Comparison of ENCODE assay signal across 1 cellular context in the genomic region with DNA sequence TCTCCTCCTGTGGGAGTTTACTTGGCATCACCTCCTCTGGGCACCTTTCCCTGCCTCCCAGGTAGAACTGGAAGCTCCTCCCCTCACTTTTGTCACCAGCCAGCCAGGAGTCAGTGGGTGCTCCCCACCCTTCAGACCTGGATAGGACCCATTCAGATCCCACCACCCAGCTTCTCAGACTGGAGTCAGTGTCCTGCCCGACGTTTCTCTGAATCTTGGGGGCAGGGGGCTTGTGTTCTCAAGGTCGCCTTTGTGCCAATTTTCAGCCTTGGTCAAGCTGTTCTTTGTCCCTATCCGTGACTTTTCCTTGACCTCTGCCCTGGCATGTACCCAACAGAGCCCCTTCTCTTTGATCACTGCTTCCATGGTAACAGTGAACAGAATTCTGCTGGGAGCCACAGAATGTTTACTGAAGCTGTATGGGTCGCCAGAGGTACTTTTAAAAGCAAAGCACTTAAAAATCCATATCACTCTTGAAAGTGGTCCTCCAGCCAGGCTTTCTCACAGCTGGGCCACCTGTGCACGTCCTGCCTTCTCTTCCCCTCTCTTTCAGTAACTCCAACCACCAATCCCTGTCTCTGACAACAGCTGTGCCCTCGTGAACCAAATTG.
TF ChIP-seq lines count a peak whose summit lies in the region.
"Not testable (repeated sequence)": the region's sequence is repeated elsewhere in the genome, so short reads cannot be mapped to it uniquely, and the experiment has no call there.

No MANE protein-coding gene starts in this region.

TF ChIP-seq in HepG2, 621 proteins besides CTCF, POLR2A, EP300 and RAD21 (continued from another document and continues in another):
- TF ChIP-seq, protein P1, sequence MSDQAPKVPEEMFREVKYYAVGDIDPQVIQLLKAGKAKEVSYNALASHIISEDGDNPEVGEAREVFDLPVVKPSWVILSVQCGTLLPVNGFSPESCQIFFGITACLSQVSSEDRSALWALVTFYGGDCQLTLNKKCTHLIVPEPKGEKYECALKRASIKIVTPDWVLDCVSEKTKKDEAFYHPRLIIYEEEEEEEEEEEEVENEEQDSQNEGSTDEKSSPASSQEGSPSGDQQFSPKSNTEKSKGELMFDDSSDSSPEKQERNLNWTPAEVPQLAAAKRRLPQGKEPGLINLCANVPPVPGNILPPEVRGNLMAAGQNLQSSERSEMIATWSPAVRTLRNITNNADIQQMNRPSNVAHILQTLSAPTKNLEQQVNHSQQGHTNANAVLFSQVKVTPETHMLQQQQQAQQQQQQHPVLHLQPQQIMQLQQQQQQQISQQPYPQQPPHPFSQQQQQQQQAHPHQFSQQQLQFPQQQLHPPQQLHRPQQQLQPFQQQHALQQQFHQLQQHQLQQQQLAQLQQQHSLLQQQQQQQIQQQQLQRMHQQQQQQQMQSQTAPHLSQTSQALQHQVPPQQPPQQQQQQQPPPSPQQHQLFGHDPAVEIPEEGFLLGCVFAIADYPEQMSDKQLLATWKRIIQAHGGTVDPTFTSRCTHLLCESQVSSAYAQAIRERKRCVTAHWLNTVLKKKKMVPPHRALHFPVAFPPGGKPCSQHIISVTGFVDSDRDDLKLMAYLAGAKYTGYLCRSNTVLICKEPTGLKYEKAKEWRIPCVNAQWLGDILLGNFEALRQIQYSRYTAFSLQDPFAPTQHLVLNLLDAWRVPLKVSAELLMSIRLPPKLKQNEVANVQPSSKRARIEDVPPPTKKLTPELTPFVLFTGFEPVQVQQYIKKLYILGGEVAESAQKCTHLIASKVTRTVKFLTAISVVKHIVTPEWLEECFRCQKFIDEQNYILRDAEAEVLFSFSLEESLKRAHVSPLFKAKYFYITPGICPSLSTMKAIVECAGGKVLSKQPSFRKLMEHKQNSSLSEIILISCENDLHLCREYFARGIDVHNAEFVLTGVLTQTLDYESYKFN (CRISPR knock-in tag; conservative IDR thresholded peaks at IDR 0.05): peak; percentile 97
- peak; percentile 26; the same call in 1 of the 2 replicates for TF ChIP-seq ZKSCAN8 (CRISPR knock-in tag; IDR thresholded peaks at IDR 0.05; ENCODE audit: borderline replicate concordance)
- peak; percentile 37; the same call in 1 of the 2 replicates for TF ChIP-seq PHF21A (CRISPR knock-in tag; IDR thresholded peaks at IDR 0.05)
- TF ChIP-seq ISL2 (CRISPR knock-in tag; IDR thresholded peaks at IDR 0.05): peak; percentile 88
- TF ChIP-seq, protein P2, sequence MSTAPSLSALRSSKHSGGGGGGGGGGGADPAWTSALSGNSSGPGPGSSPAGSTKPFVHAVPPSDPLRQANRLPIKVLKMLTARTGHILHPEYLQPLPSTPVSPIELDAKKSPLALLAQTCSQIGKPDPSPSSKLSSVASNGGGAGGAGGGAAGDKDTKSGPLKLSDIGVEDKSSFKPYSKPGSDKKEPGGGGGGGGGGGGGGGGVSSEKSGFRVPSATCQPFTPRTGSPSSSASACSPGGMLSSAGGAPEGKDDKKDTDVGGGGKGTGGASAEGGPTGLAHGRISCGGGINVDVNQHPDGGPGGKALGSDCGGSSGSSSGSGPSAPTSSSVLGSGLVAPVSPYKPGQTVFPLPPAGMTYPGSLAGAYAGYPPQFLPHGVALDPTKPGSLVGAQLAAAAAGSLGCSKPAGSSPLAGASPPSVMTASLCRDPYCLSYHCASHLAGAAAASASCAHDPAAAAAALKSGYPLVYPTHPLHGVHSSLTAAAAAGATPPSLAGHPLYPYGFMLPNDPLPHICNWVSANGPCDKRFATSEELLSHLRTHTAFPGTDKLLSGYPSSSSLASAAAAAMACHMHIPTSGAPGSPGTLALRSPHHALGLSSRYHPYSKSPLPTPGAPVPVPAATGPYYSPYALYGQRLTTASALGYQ (CRISPR knock-in tag; IDR thresholded peaks at IDR 0.05): peak; percentile 59; the same call in 1 of the 2 replicates
- peak; percentile 92 for TF ChIP-seq ZBTB7B (CRISPR knock-in tag; IDR thresholded peaks at IDR 0.05)
- TF ChIP-seq NR2C2 (CRISPR knock-in tag; IDR thresholded peaks at IDR 0.05; ENCODE audit: borderline replicate concordance): peak; percentile 81
- peak; percentile 83 for TF ChIP-seq KDM6A (CRISPR knock-in tag; IDR thresholded peaks at IDR 0.05; ENCODE audit: low read depth)
- TF ChIP-seq, protein P3, sequence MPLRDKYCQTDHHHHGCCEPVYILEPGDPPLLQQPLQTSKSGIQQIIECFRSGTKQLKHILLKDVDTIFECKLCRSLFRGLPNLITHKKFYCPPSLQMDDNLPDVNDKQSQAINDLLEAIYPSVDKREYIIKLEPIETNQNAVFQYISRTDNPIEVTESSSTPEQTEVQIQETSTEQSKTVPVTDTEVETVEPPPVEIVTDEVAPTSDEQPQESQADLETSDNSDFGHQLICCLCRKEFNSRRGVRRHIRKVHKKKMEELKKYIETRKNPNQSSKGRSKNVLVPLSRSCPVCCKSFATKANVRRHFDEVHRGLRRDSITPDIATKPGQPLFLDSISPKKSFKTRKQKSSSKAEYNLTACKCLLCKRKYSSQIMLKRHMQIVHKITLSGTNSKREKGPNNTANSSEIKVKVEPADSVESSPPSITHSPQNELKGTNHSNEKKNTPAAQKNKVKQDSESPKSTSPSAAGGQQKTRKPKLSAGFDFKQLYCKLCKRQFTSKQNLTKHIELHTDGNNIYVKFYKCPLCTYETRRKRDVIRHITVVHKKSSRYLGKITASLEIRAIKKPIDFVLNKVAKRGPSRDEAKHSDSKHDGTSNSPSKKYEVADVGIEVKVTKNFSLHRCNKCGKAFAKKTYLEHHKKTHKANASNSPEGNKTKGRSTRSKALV (CRISPR knock-in tag; IDR thresholded peaks at IDR 0.05): peak; percentile 38; the same call in 1 of the 2 replicates
- 0 out of 2 replicates have a peak, but pooled peaks have one; percentile 33 for TF ChIP-seq HHEX (CRISPR knock-in tag; IDR thresholded peaks at IDR 0.05)
- TF ChIP-seq, protein P4, sequence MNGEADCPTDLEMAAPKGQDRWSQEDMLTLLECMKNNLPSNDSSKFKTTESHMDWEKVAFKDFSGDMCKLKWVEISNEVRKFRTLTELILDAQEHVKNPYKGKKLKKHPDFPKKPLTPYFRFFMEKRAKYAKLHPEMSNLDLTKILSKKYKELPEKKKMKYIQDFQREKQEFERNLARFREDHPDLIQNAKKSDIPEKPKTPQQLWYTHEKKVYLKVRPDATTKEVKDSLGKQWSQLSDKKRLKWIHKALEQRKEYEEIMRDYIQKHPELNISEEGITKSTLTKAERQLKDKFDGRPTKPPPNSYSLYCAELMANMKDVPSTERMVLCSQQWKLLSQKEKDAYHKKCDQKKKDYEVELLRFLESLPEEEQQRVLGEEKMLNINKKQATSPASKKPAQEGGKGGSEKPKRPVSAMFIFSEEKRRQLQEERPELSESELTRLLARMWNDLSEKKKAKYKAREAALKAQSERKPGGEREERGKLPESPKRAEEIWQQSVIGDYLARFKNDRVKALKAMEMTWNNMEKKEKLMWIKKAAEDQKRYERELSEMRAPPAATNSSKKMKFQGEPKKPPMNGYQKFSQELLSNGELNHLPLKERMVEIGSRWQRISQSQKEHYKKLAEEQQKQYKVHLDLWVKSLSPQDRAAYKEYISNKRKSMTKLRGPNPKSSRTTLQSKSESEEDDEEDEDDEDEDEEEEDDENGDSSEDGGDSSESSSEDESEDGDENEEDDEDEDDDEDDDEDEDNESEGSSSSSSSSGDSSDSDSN (CRISPR knock-in tag; IDR thresholded peaks at IDR 0.05): 0 out of 2 replicates have a peak, but pooled peaks have one; percentile 4
- TF ChIP-seq KLF9 (CRISPR knock-in tag; IDR thresholded peaks at IDR 0.05; ENCODE audit: low read depth): 0 out of 2 replicates have a peak, but pooled peaks have one; percentile 66
- TF ChIP-seq, protein P5, sequence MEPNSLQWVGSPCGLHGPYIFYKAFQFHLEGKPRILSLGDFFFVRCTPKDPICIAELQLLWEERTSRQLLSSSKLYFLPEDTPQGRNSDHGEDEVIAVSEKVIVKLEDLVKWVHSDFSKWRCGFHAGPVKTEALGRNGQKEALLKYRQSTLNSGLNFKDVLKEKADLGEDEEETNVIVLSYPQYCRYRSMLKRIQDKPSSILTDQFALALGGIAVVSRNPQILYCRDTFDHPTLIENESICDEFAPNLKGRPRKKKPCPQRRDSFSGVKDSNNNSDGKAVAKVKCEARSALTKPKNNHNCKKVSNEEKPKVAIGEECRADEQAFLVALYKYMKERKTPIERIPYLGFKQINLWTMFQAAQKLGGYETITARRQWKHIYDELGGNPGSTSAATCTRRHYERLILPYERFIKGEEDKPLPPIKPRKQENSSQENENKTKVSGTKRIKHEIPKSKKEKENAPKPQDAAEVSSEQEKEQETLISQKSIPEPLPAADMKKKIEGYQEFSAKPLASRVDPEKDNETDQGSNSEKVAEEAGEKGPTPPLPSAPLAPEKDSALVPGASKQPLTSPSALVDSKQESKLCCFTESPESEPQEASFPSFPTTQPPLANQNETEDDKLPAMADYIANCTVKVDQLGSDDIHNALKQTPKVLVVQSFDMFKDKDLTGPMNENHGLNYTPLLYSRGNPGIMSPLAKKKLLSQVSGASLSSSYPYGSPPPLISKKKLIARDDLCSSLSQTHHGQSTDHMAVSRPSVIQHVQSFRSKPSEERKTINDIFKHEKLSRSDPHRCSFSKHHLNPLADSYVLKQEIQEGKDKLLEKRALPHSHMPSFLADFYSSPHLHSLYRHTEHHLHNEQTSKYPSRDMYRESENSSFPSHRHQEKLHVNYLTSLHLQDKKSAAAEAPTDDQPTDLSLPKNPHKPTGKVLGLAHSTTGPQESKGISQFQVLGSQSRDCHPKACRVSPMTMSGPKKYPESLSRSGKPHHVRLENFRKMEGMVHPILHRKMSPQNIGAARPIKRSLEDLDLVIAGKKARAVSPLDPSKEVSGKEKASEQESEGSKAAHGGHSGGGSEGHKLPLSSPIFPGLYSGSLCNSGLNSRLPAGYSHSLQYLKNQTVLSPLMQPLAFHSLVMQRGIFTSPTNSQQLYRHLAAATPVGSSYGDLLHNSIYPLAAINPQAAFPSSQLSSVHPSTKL (CRISPR knock-in tag; IDR thresholded peaks at IDR 0.05): peak; percentile 94
- TF ChIP-seq YEATS2 (CRISPR knock-in tag; IDR thresholded peaks at IDR 0.05; ENCODE audit: borderline replicate concordance): peak; percentile 30; the same call in 1 of the 2 replicates
- TF ChIP-seq FOXK2 (IDR thresholded peaks at IDR 0.05): peak; percentile 44; the same call in 1 of the 2 replicates
- TF ChIP-seq AKAP8 (CRISPR knock-in tag; IDR thresholded peaks at IDR 0.05): 0 out of 2 replicates have a peak, but pooled peaks have one; percentile 35
- peak; percentile 84 for TF ChIP-seq BRD4 (CRISPR knock-in tag; IDR thresholded peaks at IDR 0.05)
- peak; percentile 88; the same call in 1 of the 2 replicates for TF ChIP-seq ZBTB20 (CRISPR knock-in tag; IDR thresholded peaks at IDR 0.05; ENCODE audit: borderline replicate concordance, low read depth)
- TF ChIP-seq ZNF124 (CRISPR knock-in tag; IDR thresholded peaks at IDR 0.05): 0 out of 2 replicates have a peak, but pooled peaks have one; percentile 7
- 0 out of 2 replicates have a peak, but pooled peaks have one; percentile 15 for TF ChIP-seq FOSL2 (CRISPR knock-in tag; IDR thresholded peaks at IDR 0.05)
- TF ChIP-seq, protein P6, sequence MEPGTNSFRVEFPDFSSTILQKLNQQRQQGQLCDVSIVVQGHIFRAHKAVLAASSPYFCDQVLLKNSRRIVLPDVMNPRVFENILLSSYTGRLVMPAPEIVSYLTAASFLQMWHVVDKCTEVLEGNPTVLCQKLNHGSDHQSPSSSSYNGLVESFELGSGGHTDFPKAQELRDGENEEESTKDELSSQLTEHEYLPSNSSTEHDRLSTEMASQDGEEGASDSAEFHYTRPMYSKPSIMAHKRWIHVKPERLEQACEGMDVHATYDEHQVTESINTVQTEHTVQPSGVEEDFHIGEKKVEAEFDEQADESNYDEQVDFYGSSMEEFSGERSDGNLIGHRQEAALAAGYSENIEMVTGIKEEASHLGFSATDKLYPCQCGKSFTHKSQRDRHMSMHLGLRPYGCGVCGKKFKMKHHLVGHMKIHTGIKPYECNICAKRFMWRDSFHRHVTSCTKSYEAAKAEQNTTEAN (CRISPR knock-in tag; conservative IDR thresholded peaks at IDR 0.05): 0 out of 2 replicates have a peak, but pooled peaks have one; percentile 48
- TF ChIP-seq, protein P7, sequence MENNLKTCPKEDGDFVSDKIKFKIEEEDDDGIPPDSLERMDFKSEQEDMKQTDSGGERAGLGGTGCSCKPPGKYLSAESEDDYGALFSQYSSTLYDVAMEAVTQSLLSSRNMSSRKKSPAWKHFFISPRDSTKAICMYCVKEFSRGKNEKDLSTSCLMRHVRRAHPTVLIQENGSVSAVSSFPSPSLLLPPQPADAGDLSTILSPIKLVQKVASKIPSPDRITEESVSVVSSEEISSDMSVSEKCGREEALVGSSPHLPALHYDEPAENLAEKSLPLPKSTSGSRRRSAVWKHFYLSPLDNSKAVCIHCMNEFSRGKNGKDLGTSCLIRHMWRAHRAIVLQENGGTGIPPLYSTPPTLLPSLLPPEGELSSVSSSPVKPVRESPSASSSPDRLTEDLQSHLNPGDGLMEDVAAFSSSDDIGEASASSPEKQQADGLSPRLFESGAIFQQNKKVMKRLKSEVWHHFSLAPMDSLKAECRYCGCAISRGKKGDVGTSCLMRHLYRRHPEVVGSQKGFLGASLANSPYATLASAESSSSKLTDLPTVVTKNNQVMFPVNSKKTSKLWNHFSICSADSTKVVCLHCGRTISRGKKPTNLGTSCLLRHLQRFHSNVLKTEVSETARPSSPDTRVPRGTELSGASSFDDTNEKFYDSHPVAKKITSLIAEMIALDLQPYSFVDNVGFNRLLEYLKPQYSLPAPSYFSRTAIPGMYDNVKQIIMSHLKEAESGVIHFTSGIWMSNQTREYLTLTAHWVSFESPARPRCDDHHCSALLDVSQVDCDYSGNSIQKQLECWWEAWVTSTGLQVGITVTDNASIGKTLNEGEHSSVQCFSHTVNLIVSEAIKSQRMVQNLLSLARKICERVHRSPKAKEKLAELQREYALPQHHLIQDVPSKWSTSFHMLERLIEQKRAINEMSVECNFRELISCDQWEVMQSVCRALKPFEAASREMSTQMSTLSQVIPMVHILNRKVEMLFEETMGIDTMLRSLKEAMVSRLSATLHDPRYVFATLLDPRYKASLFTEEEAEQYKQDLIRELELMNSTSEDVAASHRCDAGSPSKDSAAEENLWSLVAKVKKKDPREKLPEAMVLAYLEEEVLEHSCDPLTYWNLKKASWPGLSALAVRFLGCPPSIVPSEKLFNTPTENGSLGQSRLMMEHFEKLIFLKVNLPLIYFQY (CRISPR knock-in tag; IDR thresholded peaks at IDR 0.05; ENCODE audit: borderline replicate concordance): peak; percentile 77
- TF ChIP-seq TCF12 (IDR thresholded peaks at IDR 0.05): not testable (repeated sequence)
- TF ChIP-seq TCF12 (CRISPR knock-in tag; IDR thresholded peaks at IDR 0.05): 0 out of 2 replicates have a peak, but pooled peaks have one; percentile 46
- TF ChIP-seq PPARG (CRISPR knock-in tag; conservative IDR thresholded peaks at IDR 0.05): peak; percentile 89
- 0 out of 2 replicates have a peak, but pooled peaks have one; percentile 30 for TF ChIP-seq MXD4 (CRISPR knock-in tag; IDR thresholded peaks at IDR 0.05)
- peak; percentile 36; the same call in 1 of the 2 replicates for TF ChIP-seq PHF8 (CRISPR knock-in tag; IDR thresholded peaks at IDR 0.05)
- TF ChIP-seq ZMYM3 (CRISPR knock-in tag; IDR thresholded peaks at IDR 0.05): peak; percentile 55; the same call in 1 of the 2 replicates
- peak; percentile 49; the same call in 1 of the 2 replicates for TF ChIP-seq ZNF792 (CRISPR knock-in tag; IDR thresholded peaks at IDR 0.05)
- TF ChIP-seq ZNF264 (CRISPR knock-in tag; IDR thresholded peaks at IDR 0.05): peak; percentile 32; the same call in 1 of the 2 replicates
- TF ChIP-seq SKI (IDR thresholded peaks at IDR 0.05; ENCODE audit: partially characterized antibody): peak; percentile 52
- TF ChIP-seq PHF5A (CRISPR knock-in tag; IDR thresholded peaks at IDR 0.05; ENCODE audit: low read depth, unreplicated experiment): peak; percentile 25
- TF ChIP-seq FOXJ3 (CRISPR knock-in tag; IDR thresholded peaks at IDR 0.05; ENCODE audit: borderline replicate concordance): peak; percentile 83; the same call in 1 of the 2 replicates
- TF ChIP-seq HNF4G (IDR thresholded peaks at IDR 0.05; ENCODE audit: borderline replicate concordance, low read depth, low read length): peak; percentile 78
- peak; percentile 83; the same call in 1 of the 2 replicates for TF ChIP-seq HNF4G (CRISPR knock-in tag; IDR thresholded peaks at IDR 0.05; ENCODE audit: borderline replicate concordance, low read depth)
